ENCODE assay signal across 1 cellular context in the genomic region with DNA sequence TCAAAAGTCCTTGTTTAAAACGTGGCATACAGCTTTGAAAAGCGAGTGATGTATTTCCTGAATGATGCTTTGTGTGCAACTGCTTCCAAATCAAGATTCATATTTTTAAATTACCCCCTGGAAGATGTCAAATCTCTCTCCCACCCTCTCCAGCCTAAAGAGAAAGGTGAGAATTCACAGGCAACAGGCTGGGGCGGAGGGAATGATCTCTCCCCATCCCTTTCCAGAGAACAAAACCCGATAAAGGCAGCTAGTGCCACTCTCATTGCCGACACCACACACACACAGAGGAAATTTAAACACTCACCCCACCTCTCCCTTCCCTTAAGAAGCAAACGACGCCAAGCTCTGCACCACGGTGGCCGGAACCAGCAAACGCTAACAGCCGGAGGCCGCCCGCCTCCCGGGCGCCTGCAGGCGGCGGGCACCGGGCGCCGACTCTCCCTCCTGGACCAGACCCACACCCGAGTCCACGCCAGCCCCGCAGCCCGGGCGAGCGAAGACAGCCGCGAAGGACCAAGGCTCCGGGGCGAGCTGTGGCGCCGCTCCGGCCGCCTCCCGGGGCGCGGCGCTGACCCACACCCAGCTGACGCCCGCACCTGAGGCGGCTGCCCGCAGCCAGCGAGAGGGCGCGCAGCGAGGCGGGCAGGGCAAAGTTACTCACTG.
A peak's percentile ranks its signal among the peaks of the same experiment; 100 is the strongest.
TF ChIP-seq lines count a peak whose summit lies in the region.

No MANE protein-coding gene starts in this region.

TF ChIP-seq in GM12878, 131 proteins besides CTCF, POLR2A, EP300 and RAD21 (continued from another document and continues in another):
- TF ChIP-seq DPF2 (IDR thresholded peaks at IDR 0.05) (no peak; the same call in 1 of the 2 replicates), USF2 (IDR thresholded peaks at IDR 0.05; ENCODE audit: borderline replicate concordance, low read depth, low read length) (no peak), HDAC6 (IDR thresholded peaks at IDR 0.05; ENCODE audit: unreplicated experiment) (no peak), STAT1 (conservative IDR thresholded peaks at IDR 0.05) (peak; percentile 80; the same call in 1 of the 2 replicates), NKRF (conservative IDR thresholded peaks at IDR 0.05) (peak; percentile 91), BMI1 (IDR thresholded peaks at IDR 0.05; ENCODE audit: borderline replicate concordance) (no peak), ZNF274 (IDR thresholded peaks at IDR 0.05; ENCODE audit: insufficient read depth, insufficient read length) (no peak), NFIC (IDR thresholded peaks at IDR 0.05; ENCODE audit: low read depth, low read length) (no peak), SMARCA5 (IDR thresholded peaks at IDR 0.05) (0 out of 2 replicates have a peak, but pooled peaks have one; percentile 82), CHD2 (IDR thresholded peaks at IDR 0.05; ENCODE audit: borderline replicate concordance, low read depth, low read length) (no peak), MTA2 (IDR thresholded peaks at IDR 0.05; ENCODE audit: low read depth) (no peak), TARDBP (IDR thresholded peaks at IDR 0.05; ENCODE audit: borderline replicate concordance) (no peak), MLLT1 (IDR thresholded peaks at IDR 0.05) (no peak), ZNF24 (IDR thresholded peaks at IDR 0.05) (no peak), FOS (IDR thresholded peaks at IDR 0.05; ENCODE audit: borderline replicate concordance, extremely low read depth, insufficient read length) (no peak), ZBTB40 (IDR thresholded peaks at IDR 0.05; ENCODE audit: borderline replicate concordance) (no peak), CREB1 (IDR thresholded peaks at IDR 0.05; ENCODE audit: low read depth) (no peak), ELK1 (IDR thresholded peaks at IDR 0.05; ENCODE audit: low read depth, low read length) (no peak), MAX (IDR thresholded peaks at IDR 0.05; ENCODE audit: low read depth, low read length) (peak; percentile 14; the same call in 1 of the 2 replicates), MEF2B (IDR thresholded peaks at IDR 0.05; ENCODE audit: partially characterized antibody, poor library complexity, severe bottlenecking) (no peak), ASH2L (IDR thresholded peaks at IDR 0.05; ENCODE audit: borderline replicate concordance, low read depth) (no peak), ATF7 (IDR thresholded peaks at IDR 0.05; ENCODE audit: low read depth) (no peak), PML (IDR thresholded peaks at IDR 0.05; ENCODE audit: low read length) (no peak), MTA3 (IDR thresholded peaks at IDR 0.05; ENCODE audit: borderline replicate concordance, low read length) (no peak), SIN3A (IDR thresholded peaks at IDR 0.05; ENCODE audit: low read depth, low read length) (no peak), BRCA1 (IDR thresholded peaks at IDR 0.05; ENCODE audit: low read depth, low read length) (no peak), LARP7 (IDR thresholded peaks at IDR 0.05) (peak; percentile 99; the same call in 1 of the 2 replicates), SREBF2 (IDR thresholded peaks at IDR 0.05; ENCODE audit: low read length) (no peak), EGR1 (IDR thresholded peaks at IDR 0.05; ENCODE audit: borderline replicate concordance in 1 of 2, low read depth in 2 of 2, low read length in 2 of 2) (no peak), RELA (IDR thresholded peaks at IDR 0.05; ENCODE audit: borderline replicate concordance, partially characterized antibody) (no peak), SKIL (IDR thresholded peaks at IDR 0.05; ENCODE audit: low read depth, poor library complexity, severe bottlenecking) (no peak), CBFB (IDR thresholded peaks at IDR 0.05; ENCODE audit: low read depth) (no peak), NR2F1 (conservative IDR thresholded peaks at IDR 0.05) (peak; percentile 81)
- TF ChIP-seq, protein P1, sequence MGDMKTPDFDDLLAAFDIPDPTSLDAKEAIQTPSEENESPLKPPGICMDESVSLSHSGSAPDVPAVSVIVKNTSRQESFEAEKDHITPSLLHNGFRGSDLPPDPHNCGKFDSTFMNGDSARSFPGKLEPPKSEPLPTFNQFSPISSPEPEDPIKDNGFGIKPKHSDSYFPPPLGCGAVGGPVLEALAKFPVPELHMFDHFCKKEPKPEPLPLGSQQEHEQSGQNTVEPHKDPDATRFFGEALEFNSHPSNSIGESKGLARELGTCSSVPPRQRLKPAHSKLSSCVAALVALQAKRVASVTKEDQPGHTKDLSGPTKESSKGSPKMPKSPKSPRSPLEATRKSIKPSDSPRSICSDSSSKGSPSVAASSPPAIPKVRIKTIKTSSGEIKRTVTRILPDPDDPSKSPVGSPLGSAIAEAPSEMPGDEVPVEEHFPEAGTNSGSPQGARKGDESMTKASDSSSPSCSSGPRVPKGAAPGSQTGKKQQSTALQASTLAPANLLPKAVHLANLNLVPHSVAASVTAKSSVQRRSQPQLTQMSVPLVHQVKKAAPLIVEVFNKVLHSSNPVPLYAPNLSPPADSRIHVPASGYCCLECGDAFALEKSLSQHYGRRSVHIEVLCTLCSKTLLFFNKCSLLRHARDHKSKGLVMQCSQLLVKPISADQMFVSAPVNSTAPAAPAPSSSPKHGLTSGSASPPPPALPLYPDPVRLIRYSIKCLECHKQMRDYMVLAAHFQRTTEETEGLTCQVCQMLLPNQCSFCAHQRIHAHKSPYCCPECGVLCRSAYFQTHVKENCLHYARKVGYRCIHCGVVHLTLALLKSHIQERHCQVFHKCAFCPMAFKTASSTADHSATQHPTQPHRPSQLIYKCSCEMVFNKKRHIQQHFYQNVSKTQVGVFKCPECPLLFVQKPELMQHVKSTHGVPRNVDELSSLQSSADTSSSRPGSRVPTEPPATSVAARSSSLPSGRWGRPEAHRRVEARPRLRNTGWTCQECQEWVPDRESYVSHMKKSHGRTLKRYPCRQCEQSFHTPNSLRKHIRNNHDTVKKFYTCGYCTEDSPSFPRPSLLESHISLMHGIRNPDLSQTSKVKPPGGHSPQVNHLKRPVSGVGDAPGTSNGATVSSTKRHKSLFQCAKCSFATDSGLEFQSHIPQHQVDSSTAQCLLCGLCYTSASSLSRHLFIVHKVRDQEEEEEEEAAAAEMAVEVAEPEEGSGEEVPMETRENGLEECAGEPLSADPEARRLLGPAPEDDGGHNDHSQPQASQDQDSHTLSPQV (IDR thresholded peaks at IDR 0.05): no peak
- TF ChIP-seq, protein P2, sequence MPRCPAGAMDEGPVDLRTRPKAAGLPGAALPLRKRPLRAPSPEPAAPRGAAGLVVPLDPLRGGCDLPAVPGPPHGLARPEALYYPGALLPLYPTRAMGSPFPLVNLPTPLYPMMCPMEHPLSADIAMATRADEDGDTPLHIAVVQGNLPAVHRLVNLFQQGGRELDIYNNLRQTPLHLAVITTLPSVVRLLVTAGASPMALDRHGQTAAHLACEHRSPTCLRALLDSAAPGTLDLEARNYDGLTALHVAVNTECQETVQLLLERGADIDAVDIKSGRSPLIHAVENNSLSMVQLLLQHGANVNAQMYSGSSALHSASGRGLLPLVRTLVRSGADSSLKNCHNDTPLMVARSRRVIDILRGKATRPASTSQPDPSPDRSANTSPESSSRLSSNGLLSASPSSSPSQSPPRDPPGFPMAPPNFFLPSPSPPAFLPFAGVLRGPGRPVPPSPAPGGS (IDR thresholded peaks at IDR 0.05; ENCODE audit: borderline replicate concordance, insufficient read depth, low read depth, low read length, poor library complexity, severe bottlenecking): no peak
- TF ChIP-seq, protein P3, sequence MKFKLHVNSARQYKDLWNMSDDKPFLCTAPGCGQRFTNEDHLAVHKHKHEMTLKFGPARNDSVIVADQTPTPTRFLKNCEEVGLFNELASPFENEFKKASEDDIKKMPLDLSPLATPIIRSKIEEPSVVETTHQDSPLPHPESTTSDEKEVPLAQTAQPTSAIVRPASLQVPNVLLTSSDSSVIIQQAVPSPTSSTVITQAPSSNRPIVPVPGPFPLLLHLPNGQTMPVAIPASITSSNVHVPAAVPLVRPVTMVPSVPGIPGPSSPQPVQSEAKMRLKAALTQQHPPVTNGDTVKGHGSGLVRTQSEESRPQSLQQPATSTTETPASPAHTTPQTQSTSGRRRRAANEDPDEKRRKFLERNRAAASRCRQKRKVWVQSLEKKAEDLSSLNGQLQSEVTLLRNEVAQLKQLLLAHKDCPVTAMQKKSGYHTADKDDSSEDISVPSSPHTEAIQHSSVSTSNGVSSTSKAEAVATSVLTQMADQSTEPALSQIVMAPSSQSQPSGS (IDR thresholded peaks at IDR 0.05; ENCODE audit: low read length): no peak
